ENCODE assay signal across 11 cellular contexts in the genomic region with DNA sequence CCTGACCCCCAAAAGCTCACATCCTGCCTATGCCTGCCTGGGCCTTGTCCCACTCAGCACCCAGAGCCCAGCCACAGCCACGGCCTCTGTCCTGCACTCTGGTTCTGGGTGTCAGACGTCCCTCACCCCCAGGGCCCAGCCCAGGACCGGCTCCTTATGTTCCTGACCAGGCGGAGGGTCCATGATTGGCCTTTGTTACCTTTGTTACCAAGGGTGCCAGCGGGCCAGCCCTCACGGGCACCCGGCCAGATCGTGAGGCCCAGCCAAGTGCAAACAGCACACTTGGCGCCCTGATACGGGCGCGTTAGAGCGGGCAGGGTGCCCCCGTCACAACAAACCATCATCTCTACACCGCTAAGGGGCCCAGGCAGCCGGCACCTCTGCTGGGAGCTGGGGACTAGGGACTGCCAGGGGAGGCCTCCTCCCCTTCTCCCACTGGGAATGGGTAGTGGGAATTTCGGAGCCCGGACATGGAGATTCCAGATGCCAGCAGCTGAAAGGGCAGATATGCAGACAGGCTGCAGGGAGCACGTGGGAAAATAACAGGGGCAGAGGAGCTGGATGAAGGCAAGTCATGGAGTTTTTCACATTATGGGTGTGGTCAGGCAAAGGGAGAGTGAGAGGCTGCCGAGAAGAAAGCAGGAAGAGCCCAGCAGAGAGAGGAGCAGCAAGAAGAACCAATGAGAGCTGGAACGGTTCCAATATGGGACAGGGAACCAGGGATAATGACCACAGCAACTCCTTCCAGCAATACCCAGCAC. TPM values are rescaled to one million over a fixed set of nuclear protein-coding genes. Genes with fewer than 3 reads are reported as not detected.
DNase-seq lines count a peak whose midpoint lies in the region; ATAC-seq and TF ChIP-seq lines count a peak whose summit lies in the region.
"Had no signal": no experiment of that assay in that cellular context is flagged by ENCODE, and none has a peak within 500 bp of the region (broad histone marks: within the 10 kb centered on the region; RNA-seq: fewer than 3 reads in every experiment).

No MANE protein-coding gene starts in this region.

- H3K23ac ChIP-seq in mesendoderm (ENCODE audit: low read length), result no peak overlapping the region

- H2BK5ac ChIP-seq in mesendoderm (ENCODE audit: low read length), result no peak overlapping the region

- H3K56ac ChIP-seq in mesendoderm (ENCODE audit: low read length), result peak overlapping the region; percentile 73

- no peaks in the 10 kb centered on the region for H3K9me3 ChIP-seq in upper lobe of right lung

- intact Hi-C loops in upper lobe of right lung (cut with DNase I), result no loop called here

- no peak overlapping the region for H3K9ac ChIP-seq in mesendoderm (ENCODE audit: low read length)

- H3K27me3 ChIP-seq in mesendoderm (ENCODE audit: insufficient read depth, low read length, poor library complexity), result no peaks in the 10 kb centered on the region
- no peaks in the 10 kb centered on the region for H3K27me3 ChIP-seq in upper lobe of right lung

- H3K18ac ChIP-seq in mesendoderm (ENCODE audit: low read length), result no peak overlapping the region

- no peaks in the 10 kb centered on the region for H3K79me2 ChIP-seq in mesendoderm (ENCODE audit: control insufficient read depth, insufficient read depth, low read length)

- H3K79me1 ChIP-seq in mesendoderm (ENCODE audit: low read length), result peaks cover 8% of the 10 kb centered on the region

- H3K4me1 ChIP-seq in mesendoderm (ENCODE audit: control insufficient read depth, low read depth, low read length) (peaks cover 15% of the 10 kb centered on the region), upper lobe of right lung (peaks cover 70% of the 10 kb centered on the region)

- H2BK15ac ChIP-seq in mesendoderm (replicated peaks; ENCODE audit: low read depth), result no peak overlapping the region

- no peak overlapping the region for H4K5ac ChIP-seq in mesendoderm (ENCODE audit: low read length)

- H3K27ac ChIP-seq in mesendoderm (ENCODE audit: low read depth, low read length), result peak overlapping the region; percentile 17
- H3K27ac ChIP-seq in upper lobe of right lung, result peak overlapping the region; percentile 77

- no peaks in the 10 kb centered on the region for H3K36me3 ChIP-seq in mesendoderm (ENCODE audit: control insufficient read depth, insufficient read depth, low read length)
- peaks cover 9% of the 10 kb centered on the region for H3K36me3 ChIP-seq in upper lobe of right lung

- H2AK5ac ChIP-seq in mesendoderm (ENCODE audit: low read length), result peak overlapping the region; percentile 30

- DNase-seq in NCI-H748 (lab: John Stamatoyannopoulos, UW; ENCODE audit: unreplicated experiment) (peak; percentile 34), NCI-H748 treated with DMSO at 0.1 percent for 48 hours (lab: John Stamatoyannopoulos, UW) (no peak), astrocyte of the hippocampus (ENCODE audit: low read depth, low spot score) (peak; percentile 70), mesendoderm (no peak), upper lobe of right lung (no peak), GM03348 (ENCODE audit: low spot score) (no peak), SKM-1 (lab: John Stamatoyannopoulos, UW; ENCODE audit: unreplicated experiment) (no peak)
- DNase-seq: activated CD4-positive, alpha-beta T cell treated with anti-CD3 and anti-CD28 coated beads, Interleukin-2, amount 50 U/mL, for 48 hours; retina had no signal

- H3K4me2 ChIP-seq in mesendoderm (ENCODE audit: low read length), result no peak overlapping the region

- no peak for TF ChIP-seq CTCF in upper lobe of right lung (IDR thresholded peaks at IDR 0.05)

- peak; percentile 50 for ATAC-seq in upper lobe of right lung
- no peak for ATAC-seq in GM18909 (IDR thresholded peaks at IDR 0.05; ENCODE audit: poor library complexity, unreplicated experiment)
- ATAC-seq: GM12878 had no signal

- no peak overlapping the region for H3K4me3 ChIP-seq in mesendoderm (ENCODE audit: low read length)
- no peak overlapping the region for H3K4me3 ChIP-seq in upper lobe of right lung
- H3K4me3 ChIP-seq: GM12878 had no signal

- no CpG with 5 or more reads among the region's 21 CpGs for WGBS in mesendoderm (ENCODE audit: extremely low coverage, insufficient coverage, low lambda C conversion rate)

- H2BK120ac ChIP-seq in mesendoderm (ENCODE audit: low read depth, low read length), result no peak overlapping the region

- no peak overlapping the region for H4K8ac ChIP-seq in mesendoderm (ENCODE audit: low read depth, low read length)

- H3K4ac ChIP-seq in mesendoderm (ENCODE audit: low read depth, low read length), result no peak overlapping the region

RNA-seq across cellular contexts. Expression of a gene that starts 22.1 kb away (rescaled TPM):
- 10.1 TPM for polyA plus RNA-seq in mesendoderm (2013, experiment 1 of 2)
- 9.4 TPM for polyA plus RNA-seq in mesendoderm (2013, experiment 2 of 2)
- 393 TPM for total RNA-seq in upper lobe of right lung

Comparison
In these comparisons a context has a peak if more than half of its experiments do, and no peak if none do; other contexts are left out.
1. DNase-seq: peak in NCI-H748 (single experiment) and astrocyte of the hippocampus (single experiment); none in NCI-H748 treated with DMSO at 0.1 percent for 48 hours (single experiment), mesendoderm (single experiment), upper lobe of right lung (single experiment), GM03348 (single experiment) and SKM-1 (single experiment).